In the genomic region with DNA sequence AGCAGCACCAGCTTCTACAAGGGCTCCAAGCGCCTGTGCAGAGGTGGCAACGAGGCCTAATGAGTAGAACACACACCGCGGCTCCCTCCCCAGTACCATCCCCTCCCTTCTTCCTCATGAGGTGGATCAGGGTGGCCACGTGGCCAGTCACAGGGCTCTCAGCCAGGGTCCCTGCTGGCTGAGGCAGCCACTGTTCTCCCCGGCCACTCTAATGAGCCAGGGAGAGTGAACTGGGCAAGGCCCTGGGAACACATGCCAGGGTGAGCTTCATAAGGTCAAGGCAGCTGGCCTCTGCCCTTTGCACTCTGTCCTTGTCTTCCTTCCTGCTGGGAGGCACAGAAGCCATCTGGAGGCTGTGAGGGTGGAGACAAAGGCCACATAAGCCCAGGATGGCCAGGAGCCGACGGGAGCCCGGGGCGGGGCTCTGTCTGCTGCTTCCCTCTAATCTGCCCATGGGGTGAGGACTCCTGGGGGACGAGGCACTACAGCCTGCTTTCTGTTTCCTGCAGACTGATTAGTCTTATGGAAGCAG, we compare ENCODE assay signal across 7 cellular contexts. TPM values are rescaled to one million over a fixed set of nuclear protein-coding genes. Genes with fewer than 3 reads are reported as not detected.
A peak's percentile ranks its signal among the peaks of the same experiment; 100 is the strongest.
DNase-seq lines count a peak whose midpoint lies in the region; ATAC-seq, FAIRE-seq and TF ChIP-seq lines count a peak whose summit lies in the region.
"Not testable (repeated sequence)": the region's sequence is repeated elsewhere in the genome, so short reads cannot be mapped to it uniquely, and the experiment has no call there.

No MANE protein-coding gene starts in this region.

- TF ChIP-seq EP300 in gastroesophageal sphincter (IDR thresholded peaks at IDR 0.05); HepG2 (IDR thresholded peaks at IDR 0.05; ENCODE audit: low read depth in 2 of 2, low read length in 2 of 2); HepG2 (CRISPR knock-in tag; IDR thresholded peaks at IDR 0.05; ENCODE audit: borderline replicate concordance): not testable (repeated sequence)

- BruUV-seq in HepG2 (replicated peaks; lab: Mats Ljungman, UMichigan): not testable (repeated sequence)

- H3K4me2 ChIP-seq in HepG2 (ENCODE audit: low read depth, low read length): not testable (repeated sequence)

- H3K9ac ChIP-seq in HepG2 (ENCODE audit: insufficient read depth, low read depth, low read length): not testable (repeated sequence)

- not testable (repeated sequence) for H3K27ac ChIP-seq in adrenal gland; gastroesophageal sphincter; HepG2 (ENCODE audit: extremely low read length, insufficient read depth, low read length); thyroid gland

- H3K27me3 ChIP-seq in adrenal gland; gastroesophageal sphincter; HepG2 (ENCODE audit: control insufficient read depth in 1 of 2, insufficient read depth in 2 of 2, low read length in 2 of 2); thyroid gland: not testable (repeated sequence)

- not testable (repeated sequence) for TF ChIP-seq CTCF in adrenal gland (IDR thresholded peaks at IDR 0.05); gastroesophageal sphincter (IDR thresholded peaks at IDR 0.05); HepG2 (CRISPR knock-in tag; IDR thresholded peaks at IDR 0.05); thyroid gland (IDR thresholded peaks at IDR 0.05)

- not testable (repeated sequence) for H3K4me3 ChIP-seq in adrenal gland; gastroesophageal sphincter; HepG2 (replicated peaks in 1 of 3; ENCODE audit: insufficient read depth in 1 of 3, low read depth in 2 of 3, low read length in 3 of 3); thyroid gland (replicated peaks in 1 of 3)

- CTCF ChIA-PET in HepG2 (lab: Yijun Ruan, JAX; ENCODE audit: low intra/inter-chr PET ratio, low total read pairs): not testable (repeated sequence)

- H4K20me1 ChIP-seq in HepG2 (ENCODE audit: insufficient read depth, low read length): not testable (repeated sequence)

- DNase-seq in adrenal gland (peak in 4 of 7 donors; percentile 13 to 49 (median 16)), Right ventricle myocardium superior (peak; percentile 31), medulla oblongata (ENCODE audit: extremely low spot score) (peak; percentile 2), retina (peak; percentile 1), thyroid gland (peak; percentile 20 to 35)
- not testable (repeated sequence) for DNase-seq in HepG2 (ENCODE audit: low spot score)

- H2AFZ ChIP-seq in HepG2 (ENCODE audit: low read length): not testable (repeated sequence)

- H3K4me1 ChIP-seq in adrenal gland (replicated peaks in 1 of 2); gastroesophageal sphincter; HepG2 (ENCODE audit: insufficient read depth, low read length); thyroid gland: not testable (repeated sequence)

- not testable (repeated sequence) for FAIRE-seq in HepG2 (lab: Jason Lieb, UNC)

- ATAC-seq in gastroesophageal sphincter (peak; percentile 52), HepG2 (peak; percentile 11; the same call in 1 of the 3 replicates)
- ATAC-seq in Right ventricle myocardium superior (ENCODE audit: poor library complexity): not testable (repeated sequence)

- POLR2A ChIA-PET in HepG2 (lab: Yijun Ruan, JAX): not testable (repeated sequence)

- not testable (repeated sequence) for H3K9me3 ChIP-seq in adrenal gland (replicated peaks in 1 of 3); gastroesophageal sphincter; HepG2 (ENCODE audit: low read length); thyroid gland

- in situ Hi-C loops in HepG2 (cut with HindIII; ENCODE audit: extremely low pct_ligation_motif_present, low pct_unique_long_range_greater_than_20kb): not testable (repeated sequence)

- WGBS in adrenal gland, 4 donors: 48 to 80% methylated on average over 1 to 2 of the region's 11 CpGs; no CpG with 5 or more reads in 2 of the 4 donors
- no CpG with 5 or more reads among the region's 11 CpGs for WGBS in gastroesophageal sphincter (ENCODE audit: low coverage in 1 of 2), 2 donors
- WGBS in HepG2 (ENCODE audit: low lambda C conversion rate): no CpG with 5 or more reads among the region's 11 CpGs
- WGBS in thyroid gland, 2 donors: no CpG with 5 or more reads among the region's 11 CpGs

- H3K36me3 ChIP-seq in adrenal gland (replicated peaks in 1 of 2); gastroesophageal sphincter; HepG2 (replicated peaks in 1 of 2; ENCODE audit: control insufficient read depth in 1 of 2, insufficient read depth in 2 of 2, low read length in 2 of 2); thyroid gland: not testable (repeated sequence)

- not testable (repeated sequence) for TF ChIP-seq RAD21 in HepG2 (CRISPR knock-in tag; IDR thresholded peaks at IDR 0.05)

- H3K79me2 ChIP-seq in HepG2 (ENCODE audit: insufficient read depth, low read length): not testable (repeated sequence)

- intact Hi-C loops in adrenal gland (cut with DNase I); Right ventricle myocardium superior (cut with DNase I); HepG2 (cut with micrococcal nuclease; ENCODE audit: unreplicated experiment); thyroid gland (cut with DNase I): not testable (repeated sequence)

- not testable (repeated sequence) for TF ChIP-seq POLR2A in adrenal gland (IDR thresholded peaks at IDR 0.05); gastroesophageal sphincter (IDR thresholded peaks at IDR 0.05); HepG2 (IDR thresholded peaks at IDR 0.05; ENCODE audit: insufficient read depth in 1 of 2, low read depth in 2 of 2, low read length in 2 of 2); thyroid gland (IDR thresholded peaks at IDR 0.05)

RNA-seq across cellular contexts. Expression of a gene that starts 22.0 kb away (rescaled TPM):
- total RNA-seq in adrenal gland (1 to 10 TPM in 2 of 8 donors, under 1 TPM in 4, not detected in 2; 0.14 to 2.4 (median 0.96) TPM), gastroesophageal sphincter (1 to 10 TPM in 1 of 4 donors, under 1 TPM in 2, not detected in 1; 0.15 to 4.4 (median 0.27) TPM), Right ventricle myocardium superior (0.65 TPM), HepG2 (2016; rRNA removed; fragmentation: Illumina TruSeq; extraction: Trizol) (1.2 and 2.9 TPM in 2 replicates), thyroid gland (1 to 10 TPM in 1 of 4 donors, under 1 TPM in 3; 0.20 to 3.9 (median 0.91) TPM)
- polyA plus RNA-seq in adrenal gland (1 to 10 TPM in 2 of 3 donors, under 1 TPM in 1; 0.35 to 4.1 (median 3.6) TPM), HepG2 (2011; rRNA removed) (2.9 and 3.3 TPM in 2 replicates)
- 1.9 and 4.2 TPM in 2 replicates for total RNA-seq in HepG2 (2016; cell fraction: cytosol; rRNA removed; fragmentation: Illumina TruSeq; extraction: Trizol; ENCODE audit: low read depth)
- 0.85 and 0.91 TPM in 2 replicates for total RNA-seq in HepG2 (2016; cell fraction: insoluble cytoplasmic fraction; rRNA removed; fragmentation: Illumina TruSeq; extraction: Trizol)
- total RNA-seq in HepG2 (2016; cell fraction: membrane; rRNA removed; fragmentation: Illumina TruSeq; extraction: Trizol): 1.3 and 1.9 TPM in 2 replicates
- 1.6 TPM in 2 replicates for total RNA-seq in HepG2 (2016; cell fraction: nucleus; rRNA removed; fragmentation: Illumina TruSeq; extraction: Trizol)
- polyA plus RNA-seq in HepG2 (2011; cell fraction: cytosol; rRNA removed): 3.1 and 4.1 TPM in 2 replicates
- polyA plus RNA-seq in HepG2 (2011; cell fraction: nucleus; rRNA removed): 19.1 and 20.7 TPM in 2 replicates
- polyA plus RNA-seq in HepG2 (2012): 1.2 and 1.3 TPM in 2 replicates
- polyA plus RNA-seq in HepG2 (2016; cell fraction: cytosol; fragmentation: Illumina TruSeq; extraction: Trizol; ENCODE audit: low read depth): 0.45 and 0.86 TPM in 2 replicates
- polyA plus RNA-seq in HepG2 (2016; cell fraction: insoluble cytoplasmic fraction; fragmentation: Illumina TruSeq; extraction: Trizol; ENCODE audit: low read depth): 0.90 and 1.4 TPM in 2 replicates
- polyA plus RNA-seq in HepG2 (2016; cell fraction: membrane; fragmentation: Illumina TruSeq; extraction: Trizol; ENCODE audit: low read depth): 0.54 and 0.72 TPM in 2 replicates
- polyA plus RNA-seq in HepG2 (2016; cell fraction: nucleus; fragmentation: Illumina TruSeq; extraction: Trizol; ENCODE audit: insufficient read depth, low read depth): 3.6 and 4.2 TPM in 2 replicates
- polyA minus RNA-seq in HepG2 (2011; rRNA and poly(A)+ RNA removed; ENCODE audit: low replicate concordance): 1.1 and 3.0 TPM in 2 replicates
- polyA minus RNA-seq in HepG2 (2011; cell fraction: cytosol; rRNA and poly(A)+ RNA removed): 1.3 and 2.4 TPM in 2 replicates
- polyA minus RNA-seq in HepG2 (2011; cell fraction: nucleus; rRNA and poly(A)+ RNA removed): 2.2 and 4.0 TPM in 2 replicates
